ENCODE assay signal across 9 cellular contexts in the genomic region with DNA sequence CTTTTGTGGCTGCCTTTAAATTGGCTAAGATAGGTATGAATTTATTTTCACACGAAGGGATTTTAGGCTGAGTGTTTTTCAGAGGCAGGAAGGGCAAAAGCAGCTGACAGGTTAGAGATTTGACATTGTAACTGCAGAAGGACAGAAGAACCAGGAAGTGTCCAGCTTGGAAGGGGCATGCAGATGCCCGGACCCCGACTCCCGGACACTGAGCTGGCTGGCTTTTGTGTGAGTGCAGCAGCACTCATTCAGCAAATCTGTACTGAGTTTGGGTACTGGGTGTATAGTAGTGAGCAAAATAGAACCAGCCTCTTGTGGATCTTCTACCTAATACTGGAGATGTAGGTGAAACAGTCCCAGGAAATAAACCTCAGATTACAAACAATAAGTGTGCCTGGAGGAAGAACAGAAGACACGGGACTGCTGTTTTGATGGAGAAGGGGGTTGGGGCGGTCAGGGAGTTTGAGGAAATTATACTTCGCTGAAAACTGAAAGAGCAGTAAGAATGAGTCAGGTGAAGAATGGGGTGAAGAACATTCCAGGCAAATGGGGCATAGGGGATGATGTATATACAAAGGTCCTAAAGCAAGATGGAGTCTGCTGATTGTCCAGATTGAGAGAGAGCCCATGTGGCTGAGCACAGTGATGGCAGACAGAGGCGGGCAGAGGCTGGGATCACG.
DNase-seq lines count a peak whose midpoint lies in the region; ATAC-seq and TF ChIP-seq lines count a peak whose summit lies in the region.
"Had no signal": no experiment of that assay in that cellular context is flagged by ENCODE, and none has a peak within 500 bp of the region (broad histone marks: within the 10 kb centered on the region; RNA-seq: fewer than 3 reads in every experiment).

No MANE protein-coding gene starts in this region.

- intact Hi-C loops in A673 (cut with micrococcal nuclease; ENCODE audit: unreplicated experiment): loop anchor here (10.0 kb wide), 1 partner anchor 224 kb away; no protein-coding TSS in a partner anchor

- TF ChIP-seq CTCF in A673 (conservative IDR thresholded peaks at IDR 0.05; ENCODE audit: low read depth, low read length): no peak
- TF ChIP-seq CTCF in HFF-Myc (IDR thresholded peaks at IDR 0.05; ENCODE audit: low read depth, low read length, missing control alignments): no peak
- no peak for TF ChIP-seq CTCF in coronary artery (IDR thresholded peaks at IDR 0.05)
- no peak for TF ChIP-seq CTCF in nephron progenitor cell (IDR thresholded peaks at IDR 0.05)

- no peaks in the 10 kb centered on the region for H3K27me3 ChIP-seq in A673 (replicated peaks; ENCODE audit: insufficient read depth, low read depth, low read length, poor library complexity)

- peak overlapping the region; percentile 75 for H3K4me3 Mint-ChIP-seq in nephron progenitor cell

- H3K4me3 ChIP-seq in A673 (ENCODE audit: low read depth, low read length, poor library complexity, severe bottlenecking): no peak overlapping the region
- H3K4me3 ChIP-seq in HFF-Myc (replicated peaks; ENCODE audit: low read depth, low read length): peak overlapping the region; percentile 50
- peak overlapping the region; percentile 68 for H3K4me3 ChIP-seq in coronary artery

- H3K27me3 Mint-ChIP-seq in nephron progenitor cell (ENCODE audit: low read depth, poor library complexity): peaks cover 7% of the 10 kb centered on the region

- peaks cover 26% of the 10 kb centered on the region for H3K4me1 ChIP-seq in A673 (ENCODE audit: insufficient read depth, low read length, poor library complexity, severe bottlenecking)

- H3K27ac Mint-ChIP-seq in nephron progenitor cell: peak overlapping the region; percentile 98

- no peaks in the 10 kb centered on the region for H3K36me3 Mint-ChIP-seq in nephron progenitor cell (ENCODE audit: low read depth)

- CTCF ChIA-PET in A673 (lab: Charles Lee): interaction anchor here (1.2 kb wide), 1 partner anchor 79 kb away, joined by 4 read pairs; no protein-coding TSS in a partner anchor

- ATAC-seq in HG02798 (IDR thresholded peaks at IDR 0.05; ENCODE audit: poor library complexity, unreplicated experiment): no peak
- ATAC-seq in HG02870 (IDR thresholded peaks at IDR 0.05; ENCODE audit: unreplicated experiment): no peak
- no peak for ATAC-seq in GM18520 (IDR thresholded peaks at IDR 0.05; ENCODE audit: unreplicated experiment)

- H3K36me3 ChIP-seq in A673 (ENCODE audit: insufficient read depth, low read length, poor library complexity, severe bottlenecking): no peaks in the 10 kb centered on the region

- DNase-seq in A673 (ENCODE audit: low spot score) (no peak), HFF-Myc (ENCODE audit: extremely low read depth, low read depth) (no peak), coronary artery (ENCODE audit: low spot score) (peak; percentile 66), nephron progenitor cell (no peak), NCI-H1105 treated with DMSO at 0.1 percent for 48 hours (lab: John Stamatoyannopoulos, UW) (no peak)
- DNase-seq: NCI-H1694 treated with DMSO at 0.1 percent for 48 hours had no signal

- TSS peak; percentile 78 for BruUV-seq in A673 (replicated peaks; lab: Mats Ljungman, UMichigan)

- no peaks in the 10 kb centered on the region for H3K9me3 Mint-ChIP-seq in nephron progenitor cell

- H3K9me3 ChIP-seq in A673 (ENCODE audit: low read depth, low read length, poor library complexity, severe bottlenecking): no peaks in the 10 kb centered on the region

- POLR2A ChIA-PET in A673 (lab: Charles Lee; ENCODE audit: low non-redundant PET): no interaction called here

- H3K4me1 Mint-ChIP-seq in nephron progenitor cell: peaks cover 81% of the 10 kb centered on the region

- H3K27ac ChIP-seq in A673 (ENCODE audit: low read depth, low read length, poor library complexity, severe bottlenecking): peak overlapping the region; percentile 70
- peak overlapping the region; percentile 75 to 96 for H3K27ac ChIP-seq in coronary artery
